Comparison of ENCODE assay signal across 16 cellular contexts in genomic region chr3:38707730-38708129, GRCh38. TPM values are rescaled to one million over a fixed set of nuclear protein-coding genes. Genes with fewer than 3 reads are reported as not detected.
A peak's percentile ranks its signal among the peaks of the same experiment; 100 is the strongest.
DNase-seq lines count a peak whose midpoint lies in the region; ATAC-seq and TF ChIP-seq lines count a peak whose summit lies in the region.
"Had no signal": no experiment of that assay in that cellular context is flagged by ENCODE, and none has a peak within 500 bp of the region (broad histone marks: within the 10 kb centered on the region; RNA-seq: fewer than 3 reads in every experiment).

No MANE protein-coding gene starts in this region.

- peaks cover 11% of the 10 kb centered on the region for H3K27me3 Mint-ChIP-seq in activated CD4-positive, alpha-beta T cell treated with anti-CD3 and anti-CD28 coated beads, Interleukin-2, amount 10 ng/mL, durations not matched to agents 7 days and 5 days
- peaks cover 17 to 40% of the 10 kb centered on the region in 2 donors for H3K27me3 Mint-ChIP-seq in CD8-positive, alpha-beta memory T cell

- no peaks in the 10 kb centered on the region for H3K36me3 Mint-ChIP-seq in activated CD4-positive, alpha-beta T cell treated with anti-CD3 and anti-CD28 coated beads, Interleukin-2, amount 10 ng/mL, durations not matched to agents 7 days and 5 days (ENCODE audit: low read depth)
- no peaks in the 10 kb centered on the region for H3K36me3 Mint-ChIP-seq in CD8-positive, alpha-beta memory T cell

- H3K4me3 Mint-ChIP-seq in activated CD4-positive, alpha-beta T cell treated with anti-CD3 and anti-CD28 coated beads, Interleukin-2, amount 10 ng/mL, durations not matched to agents 7 days and 5 days: no peak overlapping the region
- H3K4me3 Mint-ChIP-seq in CD8-positive, alpha-beta memory T cell: no peak overlapping the region

- no peak overlapping the region for H3K27ac Mint-ChIP-seq in activated CD4-positive, alpha-beta T cell treated with anti-CD3 and anti-CD28 coated beads, Interleukin-2, amount 10 ng/mL, durations not matched to agents 7 days and 5 days
- H3K27ac Mint-ChIP-seq in CD8-positive, alpha-beta memory T cell: no peak overlapping the region

- DNase-seq in AG09319 (ENCODE audit: extremely low read depth, low read depth) (no peak), GM12865 (ENCODE audit: low read depth) (peak; percentile 2), Panc1 (ENCODE audit: low read depth, low spot score) (no peak), fibroblast of the aortic adventitia (ENCODE audit: low read depth) (no peak)
- no peak for DNase-seq in central memory CD4-positive, alpha-beta T cell
- DNase-seq in stimulated activated naive CD4-positive, alpha-beta T cell treated with Interleukin-2 at 50 U/mL for 16 hours (lab: John Stamatoyannopoulos, UW): no peak
- no peak for DNase-seq in activated CD4-positive, alpha-beta T cell treated with anti-CD3 and anti-CD28 coated beads, Interleukin-2, amount 10 ng/mL, durations not matched to agents 7 days and 5 days
- no peak for DNase-seq in CD8-positive, alpha-beta memory T cell
- DNase-seq: activated CD4-positive, alpha-beta T cell treated with anti-CD3 and anti-CD28 coated beads for 48 hours; Calu3; HCEC 1CT; NCI-H1105; ovary; stimulated activated CD4-positive, alpha-beta T cell treated with anti-CD3 and anti-CD28 coated beads, Interleukin-4, amount 100 ng/mL, for 4 hours; thyroid gland had no signal

- no peak for ATAC-seq in Panc1
- ATAC-seq: esophagus mucosa had no signal

- no peaks in the 10 kb centered on the region for H3K4me1 Mint-ChIP-seq in activated CD4-positive, alpha-beta T cell treated with anti-CD3 and anti-CD28 coated beads, Interleukin-2, amount 10 ng/mL, durations not matched to agents 7 days and 5 days
- no peaks in the 10 kb centered on the region for H3K4me1 Mint-ChIP-seq in CD8-positive, alpha-beta memory T cell

- no peaks in the 10 kb centered on the region for H3K9me3 Mint-ChIP-seq in activated CD4-positive, alpha-beta T cell treated with anti-CD3 and anti-CD28 coated beads, Interleukin-2, amount 10 ng/mL, durations not matched to agents 7 days and 5 days
- peaks cover 0 to 2% (median 0%) of the 10 kb centered on the region in 5 donors for H3K9me3 Mint-ChIP-seq in CD8-positive, alpha-beta memory T cell

- H3K4me1 ChIP-seq in Panc1 (ENCODE audit: control insufficient read depth, insufficient read depth, low read length): no peaks in the 10 kb centered on the region
- no peaks in the 10 kb centered on the region for H3K4me1 ChIP-seq in CD8-positive, alpha-beta memory T cell (ENCODE audit: insufficient read depth, low read length)
- H3K4me1 ChIP-seq: thyroid gland had no signal

- H3K27me3 ChIP-seq in Panc1 (ENCODE audit: control insufficient read depth, insufficient read depth, low read length): 0 out of 2 replicates have a peak, but pooled peaks cover 2% of the 10 kb centered on the region
- no peaks in the 10 kb centered on the region for H3K27me3 ChIP-seq in CD8-positive, alpha-beta memory T cell (ENCODE audit: insufficient read depth, low read length, poor library complexity, severe bottlenecking)
- H3K27me3 ChIP-seq: ovary, thyroid gland had no signal

- peak; percentile 7 for TF ChIP-seq CTCF in AG09319 (IDR thresholded peaks at IDR 0.05; ENCODE audit: low read depth, low read length)
- TF ChIP-seq CTCF in GM12865 (IDR thresholded peaks at IDR 0.05; ENCODE audit: insufficient read depth, low read depth, low read length, missing control alignments): peak; percentile 26
- peak; percentile 51 for TF ChIP-seq CTCF in Panc1 (IDR thresholded peaks at IDR 0.05)
- TF ChIP-seq CTCF in fibroblast of the aortic adventitia (IDR thresholded peaks at IDR 0.05; ENCODE audit: insufficient read depth, low read length): peak; percentile 25

- H3K36me3 ChIP-seq in Panc1 (ENCODE audit: control insufficient read depth, insufficient read depth, low read length): no peaks in the 10 kb centered on the region
- no peaks in the 10 kb centered on the region for H3K36me3 ChIP-seq in CD8-positive, alpha-beta memory T cell (ENCODE audit: insufficient read depth, low read length)
- H3K36me3 ChIP-seq: ovary, thyroid gland had no signal

- H3K4me3 ChIP-seq in GM12865 (ENCODE audit: low read depth, low read length): no peak overlapping the region
- H3K4me3 ChIP-seq in Panc1 (ENCODE audit: low read depth in 2 of 2, low read length in 2 of 2): no peak overlapping the region
- no peak overlapping the region for H3K4me3 ChIP-seq in fibroblast of the aortic adventitia (ENCODE audit: low read depth, low read length)
- H3K4me3 ChIP-seq in CD8-positive, alpha-beta memory T cell (ENCODE audit: low read length): no peak overlapping the region
- H3K4me3 ChIP-seq: ovary, thyroid gland had no signal

- POLR2A ChIA-PET in Panc1 (lab: Charles Lee): no interaction called here
- POLR2A ChIA-PET in activated CD4-positive, alpha-beta T cell treated with anti-CD3 and anti-CD28 coated beads, Interleukin-2, amount 10 ng/mL, durations not matched to agents 7 days and 5 days (lab: Charles Lee): no interaction called here
- POLR2A ChIA-PET in CD8-positive, alpha-beta memory T cell (lab: Charles Lee): no interaction called here

- H3K27ac ChIP-seq in Panc1 (ENCODE audit: low read length): no peak overlapping the region
- H3K27ac ChIP-seq in CD8-positive, alpha-beta memory T cell (ENCODE audit: low read depth, low read length): no peak overlapping the region
- H3K27ac ChIP-seq: ovary, thyroid gland had no signal

- intact Hi-C loops in Panc1 (cut with micrococcal nuclease; ENCODE audit: unreplicated experiment): no loop called here

- BruUV-seq in Panc1 (replicated peaks; lab: Mats Ljungman, UMichigan): no TSS peak

- CTCF ChIA-PET in Panc1 (lab: Charles Lee): no interaction called here
- CTCF ChIA-PET in activated CD4-positive, alpha-beta T cell treated with anti-CD3 and anti-CD28 coated beads, Interleukin-2, amount 10 ng/mL, durations not matched to agents 7 days and 5 days (lab: Charles Lee): no interaction called here
- CTCF ChIA-PET in CD8-positive, alpha-beta memory T cell (lab: Charles Lee): no interaction called here

- in situ Hi-C loops in Panc1 (cut with HindIII; ENCODE audit: low pct_unique_long_range_greater_than_20kb, low sequenced_read_pairs): no loop called here

- no peaks in the 10 kb centered on the region for H3K9me3 ChIP-seq in Panc1 (ENCODE audit: control insufficient read depth, insufficient read depth, low read depth, low read length)
- H3K9me3 ChIP-seq in CD8-positive, alpha-beta memory T cell (ENCODE audit: low read length): no peaks in the 10 kb centered on the region
- H3K9me3 ChIP-seq: ovary, thyroid gland had no signal

RNA-seq across cellular contexts. Expression of gene SCN5A, which starts 58.2 kb away (rescaled TPM):
- total RNA-seq in Panc1 (2021; ENCODE audit: unreplicated experiment): 0.69 TPM
- polyA plus RNA-seq in Panc1 (2012; ENCODE audit: insufficient read length): 0.56 TPM
- total RNA-seq in fibroblast of the aortic adventitia (ENCODE audit: low replicate concordance): 0.08 and 0.99 TPM in 2 replicates
- total RNA-seq in activated CD4-positive, alpha-beta T cell treated with anti-CD3 and anti-CD28 coated beads, Interleukin-2, amount 10 ng/mL, durations not matched to agents 7 days and 5 days: not detected
- under 1 TPM; 0.33 to 0.47 TPM for total RNA-seq in CD8-positive, alpha-beta memory T cell
- not detected for polyA plus RNA-seq in CD8-positive, alpha-beta memory T cell
- total RNA-seq: esophagus mucosa had no signal
